ENCODE assay signal across 18 cellular contexts in the genomic region with DNA sequence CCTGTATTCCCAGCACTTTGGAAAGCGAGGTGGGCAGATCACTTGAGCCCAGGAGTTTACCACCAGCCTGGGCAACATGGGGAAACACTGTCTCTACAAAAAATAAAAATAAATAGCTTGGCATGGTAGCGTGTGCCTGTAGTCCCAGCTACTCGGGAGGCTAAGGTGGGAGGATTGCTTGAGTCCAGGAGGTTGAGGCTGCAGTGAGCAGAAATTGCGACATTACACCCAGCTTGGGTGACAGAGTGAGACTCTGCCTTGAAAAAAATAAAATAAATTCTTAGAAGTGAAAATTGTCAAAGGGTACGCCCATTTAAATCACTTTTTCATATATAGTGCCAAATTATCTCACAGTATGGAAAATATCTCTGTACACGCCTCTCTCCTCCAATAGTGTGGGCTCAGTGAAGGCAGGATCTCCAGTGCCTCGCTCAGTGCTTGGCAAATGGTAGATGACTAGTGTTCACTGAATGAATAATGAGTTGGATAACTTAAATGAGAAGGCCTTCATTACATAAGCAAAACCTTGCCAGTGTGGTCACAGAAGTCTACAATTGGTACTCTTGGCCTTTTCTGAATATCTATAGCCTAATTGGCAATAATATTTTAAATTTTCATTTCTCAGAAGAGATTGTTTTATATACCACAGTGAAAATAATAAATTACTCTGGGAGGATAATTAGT. TPM values are rescaled to one million over a fixed set of nuclear protein-coding genes. Genes with fewer than 3 reads are reported as not detected.
DNase-seq lines count a peak whose midpoint lies in the region; ATAC-seq and TF ChIP-seq lines count a peak whose summit lies in the region.
"Had no signal": no experiment of that assay in that cellular context is flagged by ENCODE, and none has a peak within 500 bp of the region (broad histone marks: within the 10 kb centered on the region; RNA-seq: fewer than 3 reads in every experiment).

No MANE protein-coding gene starts in this region.

- TF ChIP-seq POLR2A in body of pancreas (IDR thresholded peaks at IDR 0.05) = no peak

- no peak overlapping the region for H2AK5ac ChIP-seq in H9 (ENCODE audit: insufficient read length, low read length)

- no peaks in the 10 kb centered on the region for H3K27me3 ChIP-seq in body of pancreas
- H3K27me3 ChIP-seq in H9 (ENCODE audit: insufficient read depth, low read length) = no peaks in the 10 kb centered on the region

- H3K79me2 ChIP-seq in H9 (ENCODE audit: insufficient read depth, low read length) = no peaks in the 10 kb centered on the region

- intact Hi-C loops in body of pancreas (cut with DNase I) = no loop called here

- 85 to 86% methylated on average over 7 of the region's 7 CpGs for WGBS in body of pancreas, 2 donors
- no CpG with 5 or more reads among the region's 7 CpGs for WGBS in H9 (ENCODE audit: extremely low coverage, insufficient read length, low lambda C conversion rate)

- H2BK12ac ChIP-seq in H9 (ENCODE audit: insufficient read length, low read depth, low read length) = no peak overlapping the region

- H3K36me3 Mint-ChIP-seq in nephron progenitor cell (ENCODE audit: low read depth) (no peaks in the 10 kb centered on the region), H9 (ENCODE audit: insufficient read depth in 1 of 3, low read depth in 3 of 3) (peaks cover 0 to 2% (median 1%) of the 10 kb centered on the region in 3 experiments; a peak in 2 of 7 replicates)
- H3K36me3 Mint-ChIP-seq: CD4-positive, alpha-beta memory T cell; natural killer cell treated with Interleukin-12 subunit alpha and Interleukin-12 subunit beta and Interleukin-15 and Interleukin-18, amount 100 ng/mL, for 72 hours; T-cell had no signal

- H4K8ac ChIP-seq in H9 (replicated peaks; ENCODE audit: insufficient read length, low read depth, low read length) = no peak overlapping the region

- TF ChIP-seq CTCF in body of pancreas (IDR thresholded peaks at IDR 0.05) (no peak), nephron progenitor cell (IDR thresholded peaks at IDR 0.05) (no peak), H9 (conservative IDR thresholded peaks at IDR 0.05) (no peak)

- no peak overlapping the region for H2BK15ac ChIP-seq in H9 (ENCODE audit: low read depth, low read length)

- peak overlapping the region; percentile 26 for H3K27ac Mint-ChIP-seq in nephron progenitor cell
- no peak overlapping the region for H3K27ac Mint-ChIP-seq in H9
- H3K27ac Mint-ChIP-seq: CD4-positive, alpha-beta memory T cell; natural killer cell treated with Interleukin-12 subunit alpha and Interleukin-12 subunit beta and Interleukin-15 and Interleukin-18, amount 100 ng/mL, for 72 hours; T-cell had no signal

- H3K9me3 Mint-ChIP-seq in nephron progenitor cell (peaks cover 4% of the 10 kb centered on the region), H9 (peaks cover 0 to 5% of the 10 kb centered on the region in 2 experiments; a peak in 4 of 5 replicates)
- H3K9me3 Mint-ChIP-seq: CD4-positive, alpha-beta memory T cell; natural killer cell treated with Interleukin-12 subunit alpha and Interleukin-12 subunit beta and Interleukin-15 and Interleukin-18, amount 100 ng/mL, for 72 hours; T-cell had no signal

- H3K4me3 Mint-ChIP-seq in nephron progenitor cell = no peak overlapping the region
- H3K4me3 Mint-ChIP-seq in H9 = no peak overlapping the region
- H3K4me3 Mint-ChIP-seq: CD4-positive, alpha-beta memory T cell; natural killer cell treated with Interleukin-12 subunit alpha and Interleukin-12 subunit beta and Interleukin-15 and Interleukin-18, amount 100 ng/mL, for 72 hours; T-cell had no signal

- peaks cover 42% of the 10 kb centered on the region for H3K4me1 Mint-ChIP-seq in nephron progenitor cell
- H3K4me1 Mint-ChIP-seq in H9 = peaks cover 3% of the 10 kb centered on the region in 2 experiments; a peak in 3 of 4 replicates
- H3K4me1 Mint-ChIP-seq: CD4-positive, alpha-beta memory T cell; T-cell had no signal

- H3K18ac ChIP-seq in H9 (ENCODE audit: insufficient read length, low read depth, low read length) = no peak overlapping the region

- no peak overlapping the region for H3K4ac ChIP-seq in H9 (ENCODE audit: low read depth, low read length)

- no peaks in the 10 kb centered on the region for H3K23me2 ChIP-seq in H9 (ENCODE audit: insufficient read length, low read depth, low read length, poor library complexity, severe bottlenecking)

- H3K4me1 ChIP-seq in body of pancreas = peaks cover 18% of the 10 kb centered on the region
- no peaks in the 10 kb centered on the region; the same call in 1 of the 2 replicates for H3K4me1 ChIP-seq in H9 (ENCODE audit: insufficient read depth, low read length)

- no peak overlapping the region for H3K4me2 ChIP-seq in H9 (ENCODE audit: insufficient read depth, insufficient read length, low read length)

- H3K9me3 ChIP-seq in body of pancreas (no peaks in the 10 kb centered on the region), H9 (ENCODE audit: control insufficient read depth, low read depth, low read length) (no peaks in the 10 kb centered on the region)

- H2AFZ ChIP-seq in H9 (ENCODE audit: low read length) = no peak overlapping the region

- H2BK20ac ChIP-seq in H9 (ENCODE audit: low read depth, low read length, poor library complexity, severe bottlenecking) = no peak overlapping the region

- H4K5ac ChIP-seq in H9 (ENCODE audit: insufficient read length, low read depth, low read length) = no peak overlapping the region

- no peak overlapping the region for H3K9ac ChIP-seq in H9 (ENCODE audit: extremely low read depth, insufficient read length, low read length)

- no peaks in the 10 kb centered on the region for H3K79me1 ChIP-seq in H9 (ENCODE audit: insufficient read depth, low read depth, low read length, poor library complexity, severe bottlenecking)

- no peak overlapping the region for H2BK120ac ChIP-seq in H9 (ENCODE audit: low read depth, low read length, poor library complexity, severe bottlenecking)

- H3K14ac ChIP-seq in H9 (ENCODE audit: insufficient read depth, low read length) = no peak overlapping the region

- H4K20me1 ChIP-seq in H9 (ENCODE audit: control insufficient read depth, insufficient read depth, insufficient read length) = no peaks in the 10 kb centered on the region

- H4K91ac ChIP-seq in H9 (ENCODE audit: insufficient read length, low read depth, low read length) = no peak overlapping the region

- H3K56ac ChIP-seq in H9 (ENCODE audit: insufficient read length, low read depth, low read length) = no peak overlapping the region

- no peak overlapping the region for H3K4me3 ChIP-seq in body of pancreas
- H3K4me3 ChIP-seq: lung had no signal

- no peak overlapping the region for H2BK5ac ChIP-seq in H9 (ENCODE audit: insufficient read length, low read length)

- H3K23ac ChIP-seq in H9 (ENCODE audit: insufficient read length, low read depth, low read length) = no peak overlapping the region

- peak overlapping the region in 3 of 4 donors; percentile 41 to 74 (median 44) for H3K27ac ChIP-seq in body of pancreas
- H3K27ac ChIP-seq in H9 (ENCODE audit: insufficient read length, low read depth, low read length) = no peak overlapping the region

- ATAC-seq in body of pancreas = no peak
- ATAC-seq: natural killer cell treated with Interleukin-12 subunit alpha and Interleukin-12 subunit beta and Interleukin-15 and Interleukin-18, amount 100 ng/mL, for 72 hours; T-cell had no signal

- H3T11ph ChIP-seq in H9 (ENCODE audit: low read length) = no peak overlapping the region

- DNase-seq in Daoy (ENCODE audit: low read depth) (peak; percentile 6), body of pancreas (no peak), glomerular visceral epithelial cell (ENCODE audit: extremely low spot score) (peak; percentile 31), nephron progenitor cell (no peak), H9 (no peak), HCEC 1CT (no peak), NCI-H2171 (lab: John Stamatoyannopoulos, UW) (no peak)
- no peak for DNase-seq in activated CD4-positive, alpha-beta T cell treated with anti-CD3 and anti-CD28 coated beads, Interleukin-2, amount 50 U/mL, for 4 hours
- DNase-seq: activated CD4-positive, alpha-beta T cell treated with anti-CD3 and anti-CD28 coated beads for 4 hours; activated effector memory CD4-positive, alpha-beta T cell treated with Interleukin-2 at 50 U/mL for 16 hours; CD4-positive, alpha-beta memory T cell; central memory CD4-positive, alpha-beta T cell; KBM-7; NCI-H510A treated with DMSO at 0.1 percent for 48 hours; SIG-M5; T-cell had no signal

- no peaks in the 10 kb centered on the region for H3K27me3 Mint-ChIP-seq in nephron progenitor cell (ENCODE audit: low read depth, poor library complexity)
- 0 out of 2 replicates have a peak, but pooled peaks cover 3% of the 10 kb centered on the region for H3K27me3 Mint-ChIP-seq in H9 (ENCODE audit: low read depth)

- H3K36me3 ChIP-seq in body of pancreas (replicated peaks in 1 of 2; ENCODE audit: insufficient read depth in 1 of 2, low read depth in 2 of 2) = no peaks in the 10 kb centered on the region

RNA-seq across cellular contexts. Expression of gene CCL28, which starts 9.4 kb away (rescaled TPM):
- not detected in 2 replicates for total RNA-seq in Daoy (2014; rRNA removed; shearing (Covaris generic))
- 10 to 100 TPM; 10.5 to 21.0 TPM for total RNA-seq in body of pancreas
- total RNA-seq in H9 (2021) = not detected in 2 replicates

Comparison
In these comparisons a context has a peak if more than half of its experiments do, and no peak if none do; other contexts are left out.
1. DNase-seq: peak in Daoy (single experiment) and glomerular visceral epithelial cell (single experiment); none in body of pancreas (0 of 4), nephron progenitor cell (single experiment), H9 (single experiment), activated CD4-positive, alpha-beta T cell treated with anti-CD3 and anti-CD28 coated beads, Interleukin-2, amount 50 U/mL, for 4 hours (0 of 2), HCEC 1CT (single experiment) and NCI-H2171 (single experiment).
2. RNA of gene CCL28, which starts 9.4 kb away (total RNA-seq): 10.5 to 21.0 TPM in body of pancreas; not detected in Daoy and not detected in H9; every median in the first group is over 10 times any median in the second.